ENCODE assay signal across 29 cellular contexts in the genomic region with DNA sequence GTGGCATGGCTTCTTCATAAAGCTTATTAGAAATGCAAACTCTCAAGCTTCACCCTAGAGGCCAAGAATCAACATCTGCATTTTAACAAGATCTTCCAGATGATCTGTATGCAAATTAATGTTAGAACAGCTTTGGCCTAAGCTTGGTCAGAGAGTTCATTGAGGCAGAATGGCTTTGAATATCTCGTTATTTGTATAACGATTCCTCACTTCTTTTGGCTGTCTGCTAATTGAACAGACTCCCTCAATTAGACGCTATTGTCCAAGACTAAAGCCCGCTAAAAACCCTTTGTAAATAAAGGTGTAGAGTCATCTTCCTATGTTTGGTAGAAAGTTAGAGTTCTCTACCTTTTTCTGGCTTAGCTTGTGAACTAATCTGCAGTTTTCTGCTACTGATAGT.
"Had no signal": no experiment of that assay in that cellular context is flagged by ENCODE, and none has a peak within 500 bp of the region (broad histone marks: within the 10 kb centered on the region; RNA-seq: fewer than 3 reads in every experiment).

No MANE protein-coding gene starts in this region.

- H3K27ac ChIP-seq: adrenal gland, body of pancreas, brain microvascular endothelial cell, breast epithelium, VCaP had no signal

- H3K36me3 ChIP-seq: adrenal gland, brain microvascular endothelial cell, breast epithelium had no signal

- H3K4me1 ChIP-seq: adrenal gland, body of pancreas, breast epithelium had no signal

- H3K27me3 ChIP-seq: adrenal gland, body of pancreas, brain microvascular endothelial cell, breast epithelium had no signal

- DNase-seq: activated B cell treated with CpG ODN at 0.5 μM for 24 hours; activated CD4-positive, alpha-beta memory T cell treated with anti-CD3 and anti-CD28 coated beads for 36 hours; activated CD4-positive, alpha-beta T cell treated with anti-CD3 and anti-CD28 coated beads for 4 hours; activated CD4-positive, alpha-beta T cell treated with anti-CD3 and anti-CD28 coated beads, Interleukin-2, amount 10 ng/mL, durations not matched to agents 24 days and 14 days; activated CD4-positive, alpha-beta T cell treated with anti-CD3 and anti-CD28 coated beads, Interleukin-2, amount 50 U/mL, for 1 hour; activated CD4-positive, alpha-beta T cell treated with anti-CD3 and anti-CD28 coated beads, Interleukin-2, amount 50 U/mL, for 4 hours; activated CD4-positive, CD25-positive, alpha-beta regulatory T cell treated with anti-CD3 and anti-CD28 coated beads, Interleukin-2, amount 50 U/mL, for 72 hours; activated CD8-positive, alpha-beta memory T cell treated with anti-CD3 and anti-CD28 coated beads, Interleukin-2, amount 50 U/mL, for 4 hours; activated CD8-positive, alpha-beta T cell treated with anti-CD3 and anti-CD28 coated beads for 36 hours; activated effector memory CD4-positive, alpha-beta T cell treated with anti-CD3 and anti-CD28 coated beads, Interleukin-2, amount 50 U/mL, for 16 hours; activated gamma-delta T cell treated with Interleukin-2 at 50 U/mL for 16 hours; activated naive CD4-positive, alpha-beta T cell; activated naive CD4-positive, alpha-beta T cell treated with anti-CD3 and anti-CD28 coated beads for 36 hours; activated naive CD4-positive, alpha-beta T cell treated with anti-CD3 and anti-CD28 coated beads, Interleukin-2, amount 50 U/mL, for 16 hours; activated naive CD8-positive, alpha-beta T cell treated with anti-CD3 and anti-CD28 coated beads for 36 hours; activated T-cell treated with anti-CD3 and anti-CD28 coated beads for 4 hours; activated T-cell treated with anti-CD3 and anti-CD28 coated beads, Interleukin-2, amount 50 U/mL, for 1 hour; activated T-cell treated with anti-CD3 and anti-CD28 coated beads, Interleukin-2, amount 50 U/mL, for 4 hours; activated T-cell treated with anti-CD3 and anti-CD28 coated beads, Interleukin-2, amount 50 U/mL, for 72 hours; adrenal gland; amniotic stem cell; aorta; body of pancreas; brain microvascular endothelial cell; central memory CD4-positive, alpha-beta T cell; T-helper 2 cell; T-helper 9 cell had no signal

- H3K9me3 ChIP-seq: adrenal gland, body of pancreas had no signal

- H3K4me3 ChIP-seq: adrenal gland, body of pancreas, breast epithelium had no signal
